In genomic region chr19:2767688-2768087, GRCh38 we compare ENCODE assay signal across 1 cellular context.
TF ChIP-seq lines count a peak whose summit lies in the region.

No MANE protein-coding gene starts in this region.

TF ChIP-seq in K562, 482 proteins besides CTCF, POLR2A, EP300 and RAD21:
- 0 out of 2 replicates have a peak, but pooled peaks have one; percentile 15 for TF ChIP-seq RBFOX2 (IDR thresholded peaks at IDR 0.05; ENCODE audit: low read depth, low read length)
- no peak for TF ChIP-seq NR2C2 (CRISPR knock-in tag; IDR thresholded peaks at IDR 0.05)
- no peak for TF ChIP-seq NR2C2 (tag; IDR thresholded peaks at IDR 0.05)
